ENCODE assay signal across 35 cellular contexts in the genomic region with DNA sequence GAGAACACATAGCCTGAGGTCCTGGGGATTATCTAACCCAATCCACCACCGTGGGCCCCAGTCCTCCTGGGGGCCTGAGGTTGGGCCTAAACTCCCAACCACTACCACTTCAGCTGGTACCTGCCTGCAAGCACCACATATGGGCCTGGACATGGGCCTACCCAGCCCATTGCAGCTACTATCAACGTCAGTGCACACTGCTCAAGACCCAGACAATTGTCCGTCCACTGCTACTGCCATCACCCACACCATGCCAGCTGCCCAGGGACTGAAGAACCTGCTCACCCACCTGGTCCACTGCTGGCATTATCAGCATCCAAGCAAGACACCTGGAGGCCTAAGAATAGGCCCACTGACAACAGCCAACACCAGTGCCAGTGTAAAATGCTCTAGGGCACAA.
A peak's percentile ranks its signal among the peaks of the same experiment; 100 is the strongest.
DNase-seq lines count a peak whose midpoint lies in the region; ATAC-seq and TF ChIP-seq lines count a peak whose summit lies in the region.
"Had no signal": no experiment of that assay in that cellular context is flagged by ENCODE, and none has a peak within 500 bp of the region (broad histone marks: within the 10 kb centered on the region; RNA-seq: fewer than 3 reads in every experiment).

No MANE protein-coding gene starts in this region.

- H3K27ac Mint-ChIP-seq in chondrocyte (ENCODE audit: unreplicated experiment) (no peak overlapping the region), progenitor cell of endocrine pancreas (peak overlapping the region; percentile 79)
- H3K27ac Mint-ChIP-seq: B cell; CD14-positive monocyte; CD4-positive, alpha-beta memory T cell; CD4-positive, alpha-beta T cell; CD4-positive, CD25-positive, alpha-beta regulatory T cell; CD8-positive, alpha-beta memory T cell; CD8-positive, alpha-beta T cell had no signal

- TF ChIP-seq POLR2A in heart left ventricle (IDR thresholded peaks at IDR 0.05): no peak

- H2AFZ ChIP-seq in osteoblast (ENCODE audit: low read length): no peak overlapping the region

- H3K27me3 ChIP-seq in heart left ventricle: peaks cover 0 to 14% (median 0%) of the 10 kb centered on the region in 9 donors
- no peaks in the 10 kb centered on the region for H3K27me3 ChIP-seq in osteoblast (ENCODE audit: insufficient read depth, low read length)
- H3K27me3 ChIP-seq: BE2C had no signal

- H3K79me2 ChIP-seq in osteoblast (ENCODE audit: insufficient read depth, low read length): no peaks in the 10 kb centered on the region

- H3K9me3 ChIP-seq in heart left ventricle (no peaks in the 10 kb centered on the region), osteoblast (ENCODE audit: low read depth, low read length) (no peaks in the 10 kb centered on the region)
- H3K9me3 ChIP-seq: BE2C; BLaER1; BLaER1 treated with 17β-estradiol and CSF1 and Interleukin-3, amounts not matched to agents 10 nM and 100 nM; Caco-2 had no signal

- no peaks in the 10 kb centered on the region for H3K27me3 Mint-ChIP-seq in chondrocyte (ENCODE audit: low read depth)
- H3K27me3 Mint-ChIP-seq in progenitor cell of endocrine pancreas: no peaks in the 10 kb centered on the region
- H3K27me3 Mint-ChIP-seq: B cell; CD4-positive, alpha-beta T cell; CD4-positive, CD25-positive, alpha-beta regulatory T cell had no signal

- ATAC-seq in heart left ventricle (no peak), HG02852 (IDR thresholded peaks at IDR 0.05; ENCODE audit: unreplicated experiment) (no peak)
- ATAC-seq: A549; CD8-positive, alpha-beta T cell had no signal

- H3K36me3 Mint-ChIP-seq in chondrocyte (ENCODE audit: low read depth) (peaks cover 20% of the 10 kb centered on the region), progenitor cell of endocrine pancreas (ENCODE audit: insufficient read depth) (peaks cover 57% of the 10 kb centered on the region)
- H3K36me3 Mint-ChIP-seq: CD14-positive monocyte; CD4-positive, alpha-beta memory T cell; CD4-positive, CD25-positive, alpha-beta regulatory T cell; CD8-positive, alpha-beta memory T cell; CD8-positive, alpha-beta T cell had no signal

- TF ChIP-seq CTCF in heart left ventricle (IDR thresholded peaks at IDR 0.05) (no peak), chondrocyte (IDR thresholded peaks at IDR 0.05) (no peak), osteoblast (IDR thresholded peaks at IDR 0.05; ENCODE audit: extremely low read depth, low read depth, low read length) (no peak), progenitor cell of endocrine pancreas (IDR thresholded peaks at IDR 0.05; ENCODE audit: unreplicated experiment) (no peak)

- H3K9me3 Mint-ChIP-seq in chondrocyte (ENCODE audit: low read depth): peaks cover 19% of the 10 kb centered on the region
- peaks cover 58% of the 10 kb centered on the region for H3K9me3 Mint-ChIP-seq in progenitor cell of endocrine pancreas (ENCODE audit: low read depth)
- H3K9me3 Mint-ChIP-seq: CD4-positive, alpha-beta T cell; CD8-positive, alpha-beta T cell had no signal

- H4K20me1 ChIP-seq in osteoblast (ENCODE audit: insufficient read depth, low read length): no peaks in the 10 kb centered on the region
- H4K20me1 ChIP-seq: BLaER1; BLaER1 treated with 17β-estradiol and CSF1 and Interleukin-3, amounts not matched to agents 10 nM and 100 nM had no signal

- H3K4me2 ChIP-seq in osteoblast (ENCODE audit: insufficient read depth, low read length): no peak overlapping the region
- H3K4me2 ChIP-seq: A549; BLaER1; BLaER1 treated with 17β-estradiol and CSF1 and Interleukin-3, amounts not matched to agents 10 nM and 100 nM had no signal

- H3K4me1 Mint-ChIP-seq in chondrocyte (ENCODE audit: low read depth): no peaks in the 10 kb centered on the region
- H3K4me1 Mint-ChIP-seq in progenitor cell of endocrine pancreas (ENCODE audit: low read depth): no peaks in the 10 kb centered on the region
- H3K4me1 Mint-ChIP-seq: B cell; CD14-positive monocyte; CD4-positive, alpha-beta memory T cell; CD4-positive, CD25-positive, alpha-beta regulatory T cell; CD8-positive, alpha-beta memory T cell had no signal

- intact Hi-C loops in cardiac septum (cut with DNase I) (no loop called here), heart left ventricle (cut with DNase I) (no loop called here)

- WGBS in heart left ventricle, 4 donors: 58 to 96% (median 81%) methylated on average over 2 to 3 of the region's 3 CpGs

- H3K36me3 ChIP-seq in heart left ventricle (no peaks in the 10 kb centered on the region), osteoblast (ENCODE audit: insufficient read depth, low read length) (no peaks in the 10 kb centered on the region)
- H3K36me3 ChIP-seq: BE2C; BLaER1; BLaER1 treated with 17β-estradiol and CSF1 and Interleukin-3, amounts not matched to agents 10 nM and 100 nM had no signal

- DNase-seq in cardiac septum (ENCODE audit: low spot score) (peak; percentile 63), heart left ventricle (no peak), chondrocyte (ENCODE audit: low spot score) (peak; percentile 53), osteoblast (ENCODE audit: insufficient read length, low spot score, missing footprints) (peak; percentile 21), progenitor cell of endocrine pancreas (ENCODE audit: low spot score, unreplicated experiment) (no peak), KBM-7 (no peak), cerebellar nuclear complex (lab: John Stamatoyannopoulos, UW) (no peak)
- DNase-seq: 8988T; ACHN; AML-193; BE2C; C1 segment of cervical spinal cord; Caco-2; Calu3; CD4-positive, alpha-beta memory T cell; CD4-positive, alpha-beta T cell; CD4-positive, CD25-positive, alpha-beta regulatory T cell; CD8-positive, alpha-beta memory T cell; CD8-positive, alpha-beta T cell; COR-L47; DMS 273 treated with DMSO at 0.1 percent for 48 hours; DMS153; DMS53; DMS79; DMS79 treated with DMSO at 0.1 percent for 48 hours; DND-41; EL had no signal

- H3K4me3 ChIP-seq in heart left ventricle: no peak overlapping the region
- H3K4me3 ChIP-seq in osteoblast (ENCODE audit: insufficient read depth, low read length): no peak overlapping the region
- H3K4me3 ChIP-seq: A549; BLaER1; BLaER1 treated with 17β-estradiol and CSF1 and Interleukin-3, amounts not matched to agents 10 nM and 100 nM had no signal

- no peaks in the 10 kb centered on the region for H3K4me1 ChIP-seq in heart left ventricle
- H3K4me1 ChIP-seq in osteoblast (ENCODE audit: insufficient read depth, low read length): no peaks in the 10 kb centered on the region
- H3K4me1 ChIP-seq: A549; BE2C; BLaER1; BLaER1 treated with 17β-estradiol and CSF1 and Interleukin-3, amounts not matched to agents 10 nM and 100 nM; Caco-2 had no signal

- in situ Hi-C loops in KBM-7 (cut with MboI; ENCODE audit: low pct_unique_long_range_greater_than_20kb, low sequenced_read_pairs): no loop called here

- H3K27ac ChIP-seq in heart left ventricle: no peak overlapping the region
- H3K27ac ChIP-seq in osteoblast (ENCODE audit: low read depth, low read length): no peak overlapping the region
- H3K27ac ChIP-seq: 22Rv1; A549; BLaER1; BLaER1 treated with 17β-estradiol and CSF1 and Interleukin-3, amounts not matched to agents 10 nM and 100 nM; C4-2B had no signal

- H3K4me3 Mint-ChIP-seq in chondrocyte (ENCODE audit: unreplicated experiment) (no peak overlapping the region), progenitor cell of endocrine pancreas (ENCODE audit: low read depth) (no peak overlapping the region)
- H3K4me3 Mint-ChIP-seq: B cell; CD14-positive monocyte; CD4-positive, alpha-beta T cell; CD8-positive, alpha-beta memory T cell; CD8-positive, alpha-beta T cell had no signal

Comparison
In these comparisons a context has a peak if more than half of its experiments do, and no peak if none do; other contexts are left out.
1. DNase-seq: peak in cardiac septum (single experiment), chondrocyte (single experiment) and osteoblast (single experiment); none in heart left ventricle (0 of 5), progenitor cell of endocrine pancreas (single experiment), KBM-7 (single experiment) and cerebellar nuclear complex (0 of 2).